Comparison of ENCODE assay signal across 8 cellular contexts in the genomic region with DNA sequence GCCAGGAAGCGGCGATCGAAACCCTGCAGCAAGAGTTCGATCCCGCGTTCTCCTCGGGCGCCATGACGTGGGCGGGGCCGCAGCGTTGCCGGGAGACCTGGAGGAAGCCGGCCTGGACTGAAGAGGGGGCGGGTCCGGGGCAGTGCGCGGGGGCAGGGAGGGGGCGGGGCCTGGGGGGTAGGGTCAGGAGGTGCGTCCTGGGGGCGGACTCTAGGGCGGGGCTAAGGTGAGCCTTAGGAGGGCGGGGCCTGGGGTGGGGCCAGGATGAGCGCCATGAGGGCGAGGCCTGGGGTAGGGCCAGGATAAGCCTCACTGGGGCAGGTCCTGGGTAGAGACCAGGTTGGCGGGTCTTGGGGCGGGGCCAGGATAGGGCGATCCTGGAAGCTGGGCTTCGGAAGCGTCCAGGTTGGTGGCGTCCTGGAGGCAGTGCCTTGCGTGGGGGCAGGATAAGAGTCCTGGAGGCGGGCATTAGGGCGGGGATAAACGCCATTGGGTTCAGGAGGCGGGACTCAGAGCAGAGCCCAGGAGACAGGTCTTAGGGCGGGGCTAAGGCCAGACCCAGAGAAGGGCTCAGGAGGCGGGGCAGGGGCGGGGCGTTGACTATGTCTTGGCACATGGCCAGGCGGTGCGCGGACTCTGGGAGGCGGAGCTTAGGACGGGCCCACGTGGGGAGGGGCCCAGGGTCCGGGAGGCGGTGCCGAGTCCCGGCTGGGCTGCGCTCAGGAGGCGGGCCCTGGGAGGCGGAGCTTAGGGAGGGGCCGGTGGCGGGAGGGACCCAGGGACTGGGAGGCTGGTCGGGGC. TPM values are rescaled to one million over a fixed set of nuclear protein-coding genes. Genes with fewer than 3 reads are reported as not detected.
A peak's percentile ranks its signal among the peaks of the same experiment; 100 is the strongest.
DNase-seq lines count a peak whose midpoint lies in the region; ATAC-seq, FAIRE-seq and TF ChIP-seq lines count a peak whose summit lies in the region.
"Not testable (repeated sequence)": the region's sequence is repeated elsewhere in the genome, so short reads cannot be mapped to it uniquely, and the experiment has no call there.

No MANE protein-coding gene starts in this region.

- not testable (repeated sequence) for TF ChIP-seq EP300 in GM12878 (IDR thresholded peaks at IDR 0.05; ENCODE audit: borderline replicate concordance in 1 of 2, control insufficient read depth in 1 of 2, low read depth in 2 of 2, low read length in 2 of 2)

- TF ChIP-seq RAD21 in GM12878 (IDR thresholded peaks at IDR 0.05; ENCODE audit: insufficient read depth, low read depth, low read length) = not testable (repeated sequence)

- ATAC-seq in HG03039 (IDR thresholded peaks at IDR 0.05; ENCODE audit: unreplicated experiment) (peak; percentile 87), GM12878 (peak; percentile 100)

- CTCF ChIA-PET in GM12878 (lab: Yijun Ruan, JAX) = interaction anchor here (0.9 to 2.8 kb wide), 3 partner anchors 11 to 134 kb away, joined by 3 to 10 read pairs (median 4); no protein-coding TSS in a partner anchor

- WGBS in GM12878 (ENCODE audit: insufficient coverage, insufficient replicate concordance, low lambda C conversion rate, missing lambda C conversion rate) = 2% methylated on average over 28 of the region's 56 CpGs
- 0% methylated on average over 22 of the region's 56 CpGs for WGBS in hepatocyte (ENCODE audit: low lambda C conversion rate, missing lambda C conversion rate)

- H3K9me2 ChIP-seq in hepatocyte (replicated peaks; ENCODE audit: insufficient read depth) = not testable (repeated sequence)

- H3K36me3 ChIP-seq in GM12878 (ENCODE audit: control insufficient read depth in 2 of 2, insufficient read depth in 2 of 2, low read length in 1 of 2); hepatocyte (replicated peaks; ENCODE audit: insufficient read depth, low read depth): not testable (repeated sequence)

- POLR2A ChIA-PET in GM12878 (lab: Charles Lee) = not testable (repeated sequence)

- SMC1A ChIA-PET in GM12878 (lab: Charles Lee; ENCODE audit: uncharacterized antibody, unreplicated experiment) = interaction anchor here (0.8 kb wide), 1 partner anchor 137 kb away, joined by 3 read pairs; no protein-coding TSS in a partner anchor

- H3K27ac ChIP-seq in GM12878 (ENCODE audit: control insufficient read depth, insufficient read depth) (peak overlapping the region; percentile 31; the same call in 1 of the 2 replicates), hepatocyte (peak overlapping the region; percentile 88)

- peak overlapping the region; percentile 72 for H2AFZ ChIP-seq in GM12878 (ENCODE audit: control insufficient read depth, low read depth, low read length)
- H2AFZ ChIP-seq in hepatocyte = peak overlapping the region; percentile 80

- not testable (repeated sequence) for H3K27me3 ChIP-seq in GM12878 (replicated peaks in 1 of 2; ENCODE audit: control insufficient read depth in 2 of 2, insufficient read depth in 2 of 2, low read length in 1 of 2); hepatocyte

- RAD21 ChIA-PET in GM12878 (lab: Charles Lee; ENCODE audit: unreplicated experiment) = interaction anchor here (0.7 to 1.6 kb wide), 2 partner anchors 15 to 134 kb away, joined by 3 read pairs; a partner anchor contains a TSS

- not testable (repeated sequence) for TF ChIP-seq CTCF in GM12878 (IDR thresholded peaks at IDR 0.05 in 2 of 3, conservative IDR thresholded peaks at IDR 0.05 in 1 of 3; ENCODE audit: control insufficient read depth in 2 of 3, extremely low read depth in 1 of 3, insufficient read depth in 1 of 3, low read depth in 3 of 3, low read length in 3 of 3); hepatocyte (IDR thresholded peaks at IDR 0.05; ENCODE audit: poor library complexity)

- not testable (repeated sequence) for H3K79me2 ChIP-seq in GM12878 (ENCODE audit: control insufficient read depth, insufficient read depth, low read length); hepatocyte

- TF ChIP-seq POLR2A in GM15510 (IDR thresholded peaks at IDR 0.05; ENCODE audit: borderline replicate concordance, extremely low read depth, insufficient read length) (peak; percentile 22), GM12878 (IDR thresholded peaks at IDR 0.05; ENCODE audit: low read depth, low read length) (peak; percentile 0)

- in situ Hi-C loops in GM12878 (cut with MboI) = not testable (repeated sequence)

- not testable (repeated sequence) for BruUV-seq in GM12878 (replicated peaks; lab: Mats Ljungman, UMichigan)

- peak overlapping the region; percentile 56; the same call in 1 of the 2 replicates for H3K9ac ChIP-seq in GM12878 (ENCODE audit: control insufficient read depth, insufficient read depth, low read length)

- H3K4me3 ChIP-seq in GM12878 (peak overlapping the region; percentile 76), hepatocyte (peak overlapping the region; percentile 77)

- H3K9me3 ChIP-seq in GM12878 (replicated peaks; ENCODE audit: control insufficient read depth, insufficient read depth, low read length); hepatocyte (ENCODE audit: low read depth): not testable (repeated sequence)

- not testable (repeated sequence) for H4K20me1 ChIP-seq in GM12878 (ENCODE audit: control insufficient read depth, insufficient read depth); hepatocyte (ENCODE audit: insufficient read depth, poor library complexity, severe bottlenecking)

- FAIRE-seq in TTC549 (lab: Jason Lieb, UNC) (peak; percentile 95), GM12878 (lab: Jason Lieb, UNC) (peak; percentile 64)
- not testable (repeated sequence) for FAIRE-seq in urothelium cell line (lab: Jason Lieb, UNC)

- intact Hi-C loops in GM12878 (cut with micrococcal nuclease; ENCODE audit: unreplicated experiment) = not testable (repeated sequence)

- H3K4me1 ChIP-seq in GM12878 (ENCODE audit: control insufficient read depth, insufficient read depth, low read length); hepatocyte (ENCODE audit: insufficient read depth): not testable (repeated sequence)

- DNase-seq in NCI-H2107 treated with DMSO at 0.1 percent for 48 hours (lab: John Stamatoyannopoulos, UW; ENCODE audit: unreplicated experiment) = peak; percentile 81
- DNase-seq in GM12878 (ENCODE audit: low read depth, low spot score) = peak; percentile 77
- DNase-seq in hepatocyte (ENCODE audit: low spot score) = peak; percentile 98
- peak; percentile 95 for DNase-seq in putamen (ENCODE audit: low spot score)
- peak; percentile 95 for DNase-seq in urothelium cell line (ENCODE audit: low spot score)

- H3K4me2 ChIP-seq in GM12878 (ENCODE audit: control insufficient read depth, insufficient read depth) = not testable (repeated sequence)
- H3K4me2 ChIP-seq in hepatocyte = peak overlapping the region; percentile 89

TF ChIP-seq in GM12878, 131 proteins besides CTCF, POLR2A, EP300 and RAD21 (continues in another document):
- TF ChIP-seq YY1 (IDR thresholded peaks at IDR 0.05; ENCODE audit: low read depth, low read length) = peak; percentile 91
- 0 out of 2 replicates have a peak, but pooled peaks have one; percentile 20 for TF ChIP-seq RAD51 (IDR thresholded peaks at IDR 0.05)
- TF ChIP-seq EGR1 (IDR thresholded peaks at IDR 0.05; ENCODE audit: borderline replicate concordance in 1 of 2, low read depth in 2 of 2, low read length in 2 of 2) = peak in 1 of 2 experiments; percentile 79; a peak in 2 of 3 replicates
- TF ChIP-seq TCF12 (IDR thresholded peaks at IDR 0.05; ENCODE audit: low read depth, low read length) = 0 out of 2 replicates have a peak, but pooled peaks have one; percentile 19
- 0 out of 2 replicates have a peak, but pooled peaks have one; percentile 27 for TF ChIP-seq TAF1 (IDR thresholded peaks at IDR 0.05; ENCODE audit: borderline replicate concordance, low read depth, low read length)
- peak; percentile 43; the same call in 1 of the 2 replicates for TF ChIP-seq NBN (IDR thresholded peaks at IDR 0.05)
- TF ChIP-seq, protein P1, sequence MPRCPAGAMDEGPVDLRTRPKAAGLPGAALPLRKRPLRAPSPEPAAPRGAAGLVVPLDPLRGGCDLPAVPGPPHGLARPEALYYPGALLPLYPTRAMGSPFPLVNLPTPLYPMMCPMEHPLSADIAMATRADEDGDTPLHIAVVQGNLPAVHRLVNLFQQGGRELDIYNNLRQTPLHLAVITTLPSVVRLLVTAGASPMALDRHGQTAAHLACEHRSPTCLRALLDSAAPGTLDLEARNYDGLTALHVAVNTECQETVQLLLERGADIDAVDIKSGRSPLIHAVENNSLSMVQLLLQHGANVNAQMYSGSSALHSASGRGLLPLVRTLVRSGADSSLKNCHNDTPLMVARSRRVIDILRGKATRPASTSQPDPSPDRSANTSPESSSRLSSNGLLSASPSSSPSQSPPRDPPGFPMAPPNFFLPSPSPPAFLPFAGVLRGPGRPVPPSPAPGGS (IDR thresholded peaks at IDR 0.05; ENCODE audit: borderline replicate concordance, insufficient read depth, low read depth, low read length, poor library complexity, severe bottlenecking) = peak; percentile 29
- peak; percentile 74 for TF ChIP-seq MXI1 (IDR thresholded peaks at IDR 0.05; ENCODE audit: low read depth, low read length)

RNA-seq across cellular contexts. Expression of a gene that starts 15.7 kb away (rescaled TPM):
- not detected in 2 replicates for total RNA-seq in GM12878 (2013; cell fraction: nucleolus; rRNA removed)
- total RNA-seq in GM12878 (2014; rRNA removed) (0.54 and 0.85 TPM in 2 replicates), GM12878 (2014; rRNA removed; fragmentation: Illumina TruSeq; extraction: Trizol) (0.27 and 0.28 TPM in 2 replicates), GM12878 (2021) (0.62 and 0.66 TPM in 2 replicates), hepatocyte (not detected in 2 replicates)
- polyA plus RNA-seq in GM12878 (2011; ENCODE audit: low read depth) = 0.09 TPM
- polyA plus RNA-seq in GM12878 (2011; rRNA removed) (0.54 and 0.73 TPM in 2 replicates), GM12878 (2014; fragmentation: Illumina TruSeq; extraction: Trizol) (0.24 and 0.44 TPM in 2 replicates), GM12878 (2014; fragmentation: Nextera tagmentation; extraction: Ambion mirVana) (under 1 TPM; 0.09 to 0.23 TPM), GM12878 (2014; rRNA removed) (0.72 and 0.73 TPM in 2 replicates), GM12878 (2016; fragmentation: Nextera tagmentation; extraction: Ambion mirVana) (under 1 TPM; 0.46 to 0.47 TPM), hepatocyte (0.09 TPM in 1 of 2 replicates, not detected in the other)
- polyA plus RNA-seq in GM12878 (2011; cell fraction: cytosol; rRNA removed) = 0.61 and 0.64 TPM in 2 replicates
- polyA plus RNA-seq in GM12878 (2011; cell fraction: nucleus; rRNA removed) = 0.45 and 0.48 TPM in 2 replicates
- polyA plus RNA-seq in GM12878 (2012) = 0.57 and 0.63 TPM in 2 replicates
- 0.07 and 0.41 TPM in 2 replicates for polyA minus RNA-seq in GM12878 (2011; rRNA and poly(A)+ RNA removed)
- polyA minus RNA-seq in GM12878 (2011; cell fraction: cytosol; rRNA and poly(A)+ RNA removed) = not detected in 2 replicates
- 0.12 and 0.19 TPM in 2 replicates for polyA minus RNA-seq in GM12878 (2011; cell fraction: nucleus; rRNA and poly(A)+ RNA removed)

Comparison
In these comparisons a context has a peak if more than half of its experiments do, and no peak if none do; other contexts are left out.
1. Peak in every context shown above with its lines: DNase-seq, ATAC-seq, H3K4me3 ChIP-seq and H3K27ac ChIP-seq.